26 cellular contexts compared by ENCODE assay signal in the genomic region with DNA sequence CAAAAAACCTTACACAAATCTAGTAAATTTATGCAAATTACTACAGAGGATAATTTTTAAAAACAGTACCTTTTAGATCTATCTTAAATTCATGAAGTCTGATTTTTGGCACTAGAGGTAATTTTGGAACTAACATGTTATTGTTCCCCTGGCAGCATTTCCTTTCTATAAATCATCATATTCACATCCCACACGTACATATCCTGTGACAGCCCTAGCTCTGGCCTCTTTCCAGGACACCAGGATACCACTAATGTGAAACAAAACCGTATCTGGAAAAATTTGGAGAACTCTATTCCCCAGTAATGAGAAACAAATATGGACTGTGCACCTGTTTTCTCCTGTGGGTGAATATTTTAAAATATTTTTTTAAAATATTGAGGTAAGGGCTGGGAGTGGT. TPM values are rescaled to one million over a fixed set of nuclear protein-coding genes. Genes with fewer than 3 reads are reported as not detected.
A peak's percentile ranks its signal among the peaks of the same experiment; 100 is the strongest.
DNase-seq lines count a peak whose midpoint lies in the region; ATAC-seq, FAIRE-seq and TF ChIP-seq lines count a peak whose summit lies in the region.
"Had no signal": no experiment of that assay in that cellular context is flagged by ENCODE, and none has a peak within 500 bp of the region (broad histone marks: within the 10 kb centered on the region; RNA-seq: fewer than 3 reads in every experiment).

No MANE protein-coding gene starts in this region.

- CTCF ChIA-PET in mammary epithelial cell (lab: Charles Lee; ENCODE audit: low non-redundant PET) = no interaction called here
- CTCF ChIA-PET in activated naive CD4-positive, alpha-beta T cell treated with anti-CD3 and anti-CD28 coated beads for 36 hours (lab: Charles Lee) = no interaction called here

- no peaks in the 10 kb centered on the region for H3K27me3 Mint-ChIP-seq in activated naive CD4-positive, alpha-beta T cell treated with anti-CD3 and anti-CD28 coated beads for 36 hours (ENCODE audit: low read depth)
- H3K27me3 Mint-ChIP-seq: activated CD8-positive, alpha-beta T cell treated with anti-CD3 and anti-CD28 coated beads for 36 hours; CD4-positive, CD25-positive, alpha-beta regulatory T cell; stimulated activated naive B cell treated with anti-CD40 and anti-IgM and Interleukin-4, amounts not matched to agents 10 μg/mL and 1 μg/mL and 100 μg/mL, for 72 hours; T-helper 17 cell had no signal

- H4K20me1 ChIP-seq in mammary epithelial cell (ENCODE audit: insufficient read depth, low read length) = no peaks in the 10 kb centered on the region

- H3K27ac Mint-ChIP-seq in activated naive CD4-positive, alpha-beta T cell treated with anti-CD3 and anti-CD28 coated beads for 36 hours = no peak overlapping the region
- H3K27ac Mint-ChIP-seq: activated CD8-positive, alpha-beta T cell treated with anti-CD3 and anti-CD28 coated beads for 36 hours; CD4-positive, CD25-positive, alpha-beta regulatory T cell; GM23338; stimulated activated naive B cell treated with anti-CD40 and anti-IgM and Interleukin-4, amounts not matched to agents 10 μg/mL and 1 μg/mL and 100 μg/mL, for 72 hours; T-helper 17 cell had no signal

- H3K36me3 Mint-ChIP-seq in activated naive CD4-positive, alpha-beta T cell treated with anti-CD3 and anti-CD28 coated beads for 36 hours (ENCODE audit: low read depth) = no peaks in the 10 kb centered on the region
- H3K36me3 Mint-ChIP-seq: stimulated activated naive B cell treated with anti-CD40 and anti-IgM and Interleukin-4, amounts not matched to agents 10 μg/mL and 1 μg/mL and 100 μg/mL, for 72 hours had no signal

- dilution Hi-C loops in mammary epithelial cell (cut with HindIII; ENCODE audit: low sequenced_read_pairs) = no loop called here

- no peak for TF ChIP-seq CTCF in BE2C (IDR thresholded peaks at IDR 0.05; ENCODE audit: low read depth, low read length)
- no peak for TF ChIP-seq CTCF in mammary epithelial cell (conservative IDR thresholded peaks at IDR 0.05 in 1 of 2, IDR thresholded peaks at IDR 0.05 in 1 of 2; ENCODE audit: extremely low read depth in 1 of 2, insufficient read depth in 1 of 2, low read depth in 1 of 2, low read length in 2 of 2)
- TF ChIP-seq CTCF in lower lobe of right lung (IDR thresholded peaks at IDR 0.05) = no peak
- TF ChIP-seq CTCF in kidney (IDR thresholded peaks at IDR 0.05; ENCODE audit: borderline replicate concordance, extremely low read depth, insufficient read depth) = no peak

- no TSS peak for BruUV-seq in mammary epithelial cell (replicated peaks; lab: Mats Ljungman, UMichigan)

- no peaks in the 10 kb centered on the region for H3K27me3 ChIP-seq in BE2C
- H3K27me3 ChIP-seq in mammary epithelial cell (ENCODE audit: insufficient read depth, low read length) = no peaks in the 10 kb centered on the region
- H3K27me3 ChIP-seq in lower lobe of right lung (ENCODE audit: low read depth) = no peaks in the 10 kb centered on the region
- H3K27me3 ChIP-seq: neutrophil, suprapubic skin had no signal

- H3K9ac ChIP-seq in mammary epithelial cell (ENCODE audit: insufficient read depth, low read length) (no peak overlapping the region), kidney (ENCODE audit: low read length in 2 of 2) (no peak overlapping the region)

- H3K4me1 Mint-ChIP-seq in activated naive CD4-positive, alpha-beta T cell treated with anti-CD3 and anti-CD28 coated beads for 36 hours (ENCODE audit: low read depth) = no peaks in the 10 kb centered on the region
- H3K4me1 Mint-ChIP-seq: GM23338; stimulated activated naive B cell treated with anti-CD40 and anti-IgM and Interleukin-4, amounts not matched to agents 10 μg/mL and 1 μg/mL and 100 μg/mL, for 72 hours; T-helper 17 cell had no signal

- peak; percentile 6 for FAIRE-seq in H54 (lab: Jason Lieb, UNC)
- FAIRE-seq in kidney (lab: Jason Lieb, UNC) = no peak
- FAIRE-seq: D721Med had no signal

- H3K9me3 ChIP-seq in BE2C = no peaks in the 10 kb centered on the region
- H3K9me3 ChIP-seq in mammary epithelial cell (replicated peaks; ENCODE audit: insufficient read depth, low read length) = no peaks in the 10 kb centered on the region
- H3K9me3 ChIP-seq in lower lobe of right lung = no peaks in the 10 kb centered on the region
- no peaks in the 10 kb centered on the region for H3K9me3 ChIP-seq in kidney (ENCODE audit: control insufficient read depth in 1 of 2, low read length in 2 of 2)
- H3K9me3 ChIP-seq: neutrophil, suprapubic skin had no signal

- no peak overlapping the region for H3K4me3 ChIP-seq in BE2C (ENCODE audit: low read depth, low read length)
- H3K4me3 ChIP-seq in mammary epithelial cell (replicated peaks in 1 of 3; ENCODE audit: insufficient read depth in 1 of 3, low read depth in 2 of 3, low read length in 3 of 3) = no peak overlapping the region
- peak overlapping the region; percentile 27 for H3K4me3 ChIP-seq in lower lobe of right lung
- no peak overlapping the region for H3K4me3 ChIP-seq in kidney (ENCODE audit: low read length in 2 of 2)
- H3K4me3 ChIP-seq: GM23338, SK-N-MC had no signal

- TF ChIP-seq POLR2A in H54 (IDR thresholded peaks at IDR 0.05; ENCODE audit: low read depth, low read length) = no peak

- no peak overlapping the region for H2AFZ ChIP-seq in mammary epithelial cell (ENCODE audit: low read depth, low read length)
- H2AFZ ChIP-seq: GM23338 had no signal

- 23% methylated on average over 2 of the region's 2 CpGs for WGBS in mammary epithelial cell (ENCODE audit: low coverage, missing lambda C conversion rate)

- no peaks in the 10 kb centered on the region for H3K79me2 ChIP-seq in mammary epithelial cell (ENCODE audit: insufficient read depth, low read length)

- in situ Hi-C loops in mammary epithelial cell (cut with MboI; ENCODE audit: low sequenced_read_pairs in 2 of 2) = no loop called here

- no peak overlapping the region for H3K27ac ChIP-seq in mammary epithelial cell (ENCODE audit: insufficient read depth, low read depth, low read length)
- no peak overlapping the region for H3K27ac ChIP-seq in lower lobe of right lung
- no peak overlapping the region for H3K27ac ChIP-seq in kidney (ENCODE audit: low read depth in 2 of 2, low read length in 2 of 2)
- H3K27ac ChIP-seq: neutrophil, SK-N-MC, suprapubic skin had no signal

- H3K4me1 ChIP-seq in BE2C (no peaks in the 10 kb centered on the region), mammary epithelial cell (ENCODE audit: insufficient read depth, low read length) (no peaks in the 10 kb centered on the region), lower lobe of right lung (no peaks in the 10 kb centered on the region), kidney (ENCODE audit: control insufficient read depth in 1 of 2, insufficient read depth in 1 of 2, low read depth in 1 of 2, low read length in 2 of 2) (no peaks in the 10 kb centered on the region)
- H3K4me1 ChIP-seq: suprapubic skin had no signal

- no peak overlapping the region for H3K4me3 Mint-ChIP-seq in activated naive CD4-positive, alpha-beta T cell treated with anti-CD3 and anti-CD28 coated beads for 36 hours
- H3K4me3 Mint-ChIP-seq: activated CD8-positive, alpha-beta T cell treated with anti-CD3 and anti-CD28 coated beads for 36 hours; CD4-positive, CD25-positive, alpha-beta regulatory T cell; GM23338; stimulated activated naive B cell treated with anti-CD40 and anti-IgM and Interleukin-4, amounts not matched to agents 10 μg/mL and 1 μg/mL and 100 μg/mL, for 72 hours; T-helper 17 cell had no signal

- H3K4me2 ChIP-seq in mammary epithelial cell (ENCODE audit: insufficient read depth, low read depth, low read length) = no peak overlapping the region
- H3K4me2 ChIP-seq: GM23338 had no signal

- DNase-seq in BE2C (peak; percentile 24), H54 (ENCODE audit: insufficient read length, low spot score) (no peak), mammary epithelial cell (peak; percentile 8), lower lobe of right lung (no peak), kidney (no peak), NCI-H774 (lab: John Stamatoyannopoulos, UW) (no peak)
- no peak for DNase-seq in activated naive CD4-positive, alpha-beta T cell treated with anti-CD3 and anti-CD28 coated beads for 36 hours
- DNase-seq: activated CD4-positive, CD25-positive, alpha-beta regulatory T cell treated with anti-CD3 and anti-CD28 coated beads, Interleukin-2, amount 50 U/mL, for 72 hours; activated CD8-positive, alpha-beta T cell treated with anti-CD3 and anti-CD28 coated beads for 36 hours; activated effector memory CD4-positive, alpha-beta T cell treated with Interleukin-2 at 50 U/mL for 16 hours; activated T-cell treated with anti-CD3 and anti-CD28 coated beads for 4 hours; CD4-positive, CD25-positive, alpha-beta regulatory T cell; cerebellar nuclear complex; mesendoderm; NCI-H1092; NCI-H187 treated with DMSO at 0.1 percent for 48 hours; NCI-H748 treated with DMSO at 0.1 percent for 48 hours; RPMI8226; stimulated activated CD4-positive, alpha-beta T cell treated with anti-CD3 and anti-CD28 coated beads, Interleukin-15, amount 100 ng/mL, for 24 hours; stimulated activated naive B cell treated with anti-CD40 and anti-IgM and Interleukin-4, amounts not matched to agents 10 μg/mL and 1 μg/mL and 100 μg/mL, for 72 hours; T-helper 17 cell had no signal

- intact Hi-C loops in mammary epithelial cell (cut with micrococcal nuclease) = no loop called here
- intact Hi-C loops in lower lobe of right lung (cut with DNase I) = no loop called here
- intact Hi-C loops in activated naive CD4-positive, alpha-beta T cell treated with anti-CD3 and anti-CD28 coated beads for 36 hours (cut with micrococcal nuclease) = no loop called here
- intact Hi-C loops in kidney (cut with DNase I) = no loop called here

- no peaks in the 10 kb centered on the region for H3K9me3 Mint-ChIP-seq in activated naive CD4-positive, alpha-beta T cell treated with anti-CD3 and anti-CD28 coated beads for 36 hours
- H3K9me3 Mint-ChIP-seq: activated CD8-positive, alpha-beta T cell treated with anti-CD3 and anti-CD28 coated beads for 36 hours; CD4-positive, CD25-positive, alpha-beta regulatory T cell; GM23338; stimulated activated naive B cell treated with anti-CD40 and anti-IgM and Interleukin-4, amounts not matched to agents 10 μg/mL and 1 μg/mL and 100 μg/mL, for 72 hours had no signal

- H3K36me3 ChIP-seq in BE2C = no peaks in the 10 kb centered on the region
- no peaks in the 10 kb centered on the region for H3K36me3 ChIP-seq in mammary epithelial cell (ENCODE audit: insufficient read depth, low read length)
- H3K36me3 ChIP-seq in lower lobe of right lung = peaks cover 8% of the 10 kb centered on the region
- no peaks in the 10 kb centered on the region for H3K36me3 ChIP-seq in kidney (ENCODE audit: control insufficient read depth in 1 of 2, insufficient read depth in 2 of 2, low read length in 2 of 2)

- ATAC-seq in lower lobe of right lung = no peak
- ATAC-seq: activated CD8-positive, alpha-beta T cell treated with anti-CD3 and anti-CD28 coated beads for 36 hours; GM23338; stimulated activated naive B cell treated with anti-CD40 and anti-IgM and Interleukin-4, amounts not matched to agents 10 μg/mL and 1 μg/mL and 100 μg/mL, for 72 hours; T-helper 17 cell had no signal

RNA-seq across cellular contexts. Expression of a gene that starts 14.0 kb away (rescaled TPM):
- 63.4 TPM for polyA plus RNA-seq in BE2C (2012; ENCODE audit: insufficient read depth, insufficient read length, low read depth)
- total RNA-seq in mammary epithelial cell = 100 to 1,000 TPM in 1 of 2 donors, 10 to 100 TPM in 1; 82.0 to 169 TPM
- 29.0 TPM for polyA plus RNA-seq in mammary epithelial cell
- 614 TPM for polyA minus RNA-seq in mammary epithelial cell
- total RNA-seq in lower lobe of right lung = 88.3 TPM
- 10 to 100 TPM; 51.4 to 52.9 TPM for total RNA-seq in activated naive CD4-positive, alpha-beta T cell treated with anti-CD3 and anti-CD28 coated beads for 36 hours
- total RNA-seq in kidney = 113 TPM
- polyA plus RNA-seq in kidney (ENCODE audit: insufficient read depth, low read depth, low replicate concordance) = 12.8 TPM

Comparison
In these comparisons a context has a peak if more than half of its experiments do, and no peak if none do; other contexts are left out.
1. DNase-seq: peak in BE2C (single experiment) and mammary epithelial cell (single experiment); none in H54 (single experiment), lower lobe of right lung (single experiment), activated naive CD4-positive, alpha-beta T cell treated with anti-CD3 and anti-CD28 coated beads for 36 hours (single experiment), kidney (single experiment) and NCI-H774 (single experiment).